In genomic region chr2:136212426-136213378, GRCh38 we compare ENCODE assay signal across 10 cellular contexts.
DNase-seq lines count a peak whose midpoint lies in the region; ATAC-seq, FAIRE-seq and TF ChIP-seq lines count a peak whose summit lies in the region.
"Had no signal": no experiment of that assay in that cellular context is flagged by ENCODE, and none has a peak within 500 bp of the region (broad histone marks: within the 10 kb centered on the region; RNA-seq: fewer than 3 reads in every experiment).

No MANE protein-coding gene starts in this region.

- peak; percentile 53 for DNase-seq in germinal center (ENCODE audit: low spot score)
- no peak for DNase-seq in H54 (ENCODE audit: insufficient read length, low spot score)
- DNase-seq in NCI-H1048 (lab: John Stamatoyannopoulos, UW), result no peak
- DNase-seq in HUDEP-2 (lab: John Stamatoyannopoulos, UW; ENCODE audit: unreplicated experiment in 76 of 76), result no peak
- no peak for DNase-seq in foreskin melanocyte
- DNase-seq: midbrain, NCI-H1930 had no signal

- FAIRE-seq in H54 (lab: Jason Lieb, UNC), result no peak

- TF ChIP-seq POLR2A in H54 (IDR thresholded peaks at IDR 0.05; ENCODE audit: low read depth, low read length), result no peak

- peak; percentile 74 for ATAC-seq in GM18867 (IDR thresholded peaks at IDR 0.05; ENCODE audit: unreplicated experiment)
- peak; percentile 76 for ATAC-seq in GM21619 (IDR thresholded peaks at IDR 0.05; ENCODE audit: unreplicated experiment)
- ATAC-seq in HG03575 (IDR thresholded peaks at IDR 0.05; ENCODE audit: extremely low read depth, insufficient number of reproducible peaks, low FRiP score, unreplicated experiment), result peak; percentile 47
